Comparison of ENCODE assay signal across 15 cellular contexts in the genomic region with DNA sequence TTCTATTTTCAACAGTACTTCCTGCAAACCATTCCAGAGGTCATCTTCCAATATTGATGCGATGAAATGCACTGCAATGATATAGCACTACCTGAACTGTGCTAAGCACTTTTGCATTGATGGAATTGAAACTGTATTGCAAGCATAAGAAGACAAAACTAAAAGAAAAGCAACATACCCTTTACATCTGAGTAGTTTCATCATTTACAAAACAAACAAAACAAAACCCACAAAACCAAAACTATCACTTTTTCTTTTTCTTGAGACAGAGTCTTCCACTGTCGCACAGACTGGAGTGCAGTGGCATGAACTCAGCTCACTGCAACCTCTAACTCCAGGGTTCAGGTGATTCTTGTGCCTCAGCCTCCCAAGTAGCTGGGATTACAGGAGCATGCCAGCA.
"Had no signal": no experiment of that assay in that cellular context is flagged by ENCODE, and none has a peak within 500 bp of the region (broad histone marks: within the 10 kb centered on the region; RNA-seq: fewer than 3 reads in every experiment).

No MANE protein-coding gene starts in this region.

- H3K27ac ChIP-seq: adrenal gland, cardiac muscle cell, ovary, testis, upper lobe of right lung had no signal

- H3K36me3 ChIP-seq: adrenal gland, cardiac muscle cell, ovary, upper lobe of right lung had no signal

- ATAC-seq: activated T-helper 17 cell treated with anti-CD3 and anti-CD28 coated beads, Interleukin-2, amount 50 U/mL, for 72 hours; esophagus mucosa; left lobe of liver; mucosa of descending colon; naive thymus-derived CD4-positive, alpha-beta T cell; sciatic nerve; stimulated activated naive CD8-positive, alpha-beta T cell treated with anti-CD3 and anti-CD28 coated beads, Interleukin-15, amount 100 ng/mL, for 72 hours; upper lobe of right lung had no signal

- H3K27me3 ChIP-seq: adrenal gland, cardiac muscle cell, ovary, testis, upper lobe of right lung had no signal

- H3K9me3 ChIP-seq: adrenal gland, mucosa of descending colon, ovary, testis, upper lobe of right lung had no signal

- H3K4me3 ChIP-seq: adrenal gland, cardiac muscle cell, mucosa of descending colon, ovary, testis, upper lobe of right lung had no signal

- DNase-seq: activated CD4-positive, alpha-beta T cell treated with anti-CD3 and anti-CD28 coated beads, Interleukin-2, amount 50 U/mL, for 48 hours; activated CD4-positive, CD25-positive, alpha-beta regulatory T cell treated with anti-CD3 and anti-CD28 coated beads, Interleukin-2, amount 50 U/mL, for 72 hours; activated naive CD4-positive, alpha-beta T cell treated with anti-CD3 and anti-CD28 coated beads for 36 hours; adrenal gland; mucosa of descending colon; naive thymus-derived CD4-positive, alpha-beta T cell; ovary; stimulated activated naive CD8-positive, alpha-beta T cell treated with anti-CD3 and anti-CD28 coated beads, Interleukin-15, amount 100 ng/mL, for 72 hours; testis; upper lobe of right lung had no signal
